In the genomic region with DNA sequence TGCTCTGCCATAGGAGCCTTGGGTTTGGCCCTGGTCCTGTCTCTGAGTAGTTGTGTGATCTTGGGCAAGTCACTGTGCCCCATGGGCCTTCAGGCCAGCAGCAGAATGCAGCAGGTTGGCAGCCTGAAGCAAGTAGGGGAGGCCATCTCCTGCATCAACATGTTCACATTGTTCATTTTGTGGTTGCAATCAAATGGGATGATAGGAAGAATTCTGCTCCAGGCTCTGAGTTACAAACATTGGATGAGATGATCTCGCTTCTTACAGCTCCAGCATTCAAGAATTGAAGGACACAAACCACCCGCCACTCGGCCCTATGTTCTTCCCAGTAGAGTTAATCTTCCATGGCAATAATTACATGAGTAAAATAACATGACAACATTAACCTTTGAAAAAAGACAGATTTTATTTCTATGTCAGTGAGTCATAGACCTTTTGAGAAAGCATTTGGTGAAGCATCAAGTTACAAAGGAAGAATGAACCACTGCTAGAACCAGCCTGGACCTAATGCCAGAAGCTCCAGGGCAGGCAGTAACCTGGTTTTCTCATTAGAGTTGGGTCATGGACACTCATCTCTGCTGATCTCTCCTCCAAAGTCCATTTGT, we compare ENCODE assay signal across 14 cellular contexts.
DNase-seq lines count a peak whose midpoint lies in the region; ATAC-seq and TF ChIP-seq lines count a peak whose summit lies in the region.
"Had no signal": no experiment of that assay in that cellular context is flagged by ENCODE, and none has a peak within 500 bp of the region (broad histone marks: within the 10 kb centered on the region; RNA-seq: fewer than 3 reads in every experiment).

No MANE protein-coding gene starts in this region.

- DNase-seq in AG08395 (ENCODE audit: low spot score) (peak; percentile 43), HFFc6 (peak; percentile 20), astrocyte of the cerebellum (ENCODE audit: low read depth) (peak; percentile 45), foreskin fibroblast (peak; percentile 42 to 49), DMS114 treated with DMSO at 0.1 percent for 48 hours (lab: John Stamatoyannopoulos, UW; ENCODE audit: unreplicated experiment) (no peak), NCI-H82 treated with DMSO at 0.1 percent for 48 hours (lab: John Stamatoyannopoulos, UW; ENCODE audit: unreplicated experiment) (no peak)
- DNase-seq in natural killer cell treated with Interleukin-12 subunit alpha and Interleukin-12 subunit beta and Interleukin-15 and Interleukin-18, amount 100 ng/mL, for 72 hours (ENCODE audit: low spot score) = no peak
- DNase-seq: cortex of kidney; left ventricle myocardium inferior; NCI-H526; stimulated activated naive CD4-positive, alpha-beta T cell treated with Interleukin-2 at 50 U/mL for 16 hours; T-cell had no signal

- no peak overlapping the region; the same call in 1 of the 2 replicates for H3K27ac Mint-ChIP-seq in HFFc6
- H3K27ac Mint-ChIP-seq in natural killer cell treated with Interleukin-12 subunit alpha and Interleukin-12 subunit beta and Interleukin-15 and Interleukin-18, amount 100 ng/mL, for 72 hours = no peak overlapping the region
- H3K27ac Mint-ChIP-seq: progenitor cell of endocrine pancreas, T-cell had no signal

- peaks cover 11% of the 10 kb centered on the region for H3K9me3 Mint-ChIP-seq in HFFc6
- H3K9me3 Mint-ChIP-seq in natural killer cell treated with Interleukin-12 subunit alpha and Interleukin-12 subunit beta and Interleukin-15 and Interleukin-18, amount 100 ng/mL, for 72 hours = no peaks in the 10 kb centered on the region
- H3K9me3 Mint-ChIP-seq: T-cell had no signal

- H3K4me1 Mint-ChIP-seq in HFFc6 (ENCODE audit: low read depth) = peaks cover 16% of the 10 kb centered on the region; the same call in 1 of the 2 replicates
- H3K4me1 Mint-ChIP-seq in natural killer cell treated with Interleukin-12 subunit alpha and Interleukin-12 subunit beta and Interleukin-15 and Interleukin-18, amount 100 ng/mL, for 72 hours (ENCODE audit: low read depth in 2 of 2) = peaks cover 0 to 4% of the 10 kb centered on the region in 2 donors
- H3K4me1 Mint-ChIP-seq: T-cell had no signal

- in situ Hi-C loops in astrocyte of the cerebellum (cut with HindIII; ENCODE audit: low sequenced_read_pairs) = no loop called here

- H3K36me3 Mint-ChIP-seq in HFFc6 (ENCODE audit: low read depth) = no peaks in the 10 kb centered on the region
- no peaks in the 10 kb centered on the region for H3K36me3 Mint-ChIP-seq in natural killer cell treated with Interleukin-12 subunit alpha and Interleukin-12 subunit beta and Interleukin-15 and Interleukin-18, amount 100 ng/mL, for 72 hours
- H3K36me3 Mint-ChIP-seq: T-cell had no signal

- H3K27me3 Mint-ChIP-seq in HFFc6 (ENCODE audit: insufficient read depth) = peaks cover 3% of the 10 kb centered on the region
- H3K27me3 Mint-ChIP-seq in natural killer cell treated with Interleukin-12 subunit alpha and Interleukin-12 subunit beta and Interleukin-15 and Interleukin-18, amount 100 ng/mL, for 72 hours = peaks cover 6 to 28% of the 10 kb centered on the region in 2 donors

- no peak for TF ChIP-seq CTCF in HFFc6 (IDR thresholded peaks at IDR 0.05)
- no peak for TF ChIP-seq CTCF in astrocyte of the cerebellum (IDR thresholded peaks at IDR 0.05; ENCODE audit: low read depth, low read length, missing control alignments)
- TF ChIP-seq CTCF in foreskin fibroblast (IDR thresholded peaks at IDR 0.05; ENCODE audit: low read depth, low read length) = no peak

- no peak for ATAC-seq in HG02938 (IDR thresholded peaks at IDR 0.05; ENCODE audit: unreplicated experiment)
- ATAC-seq in natural killer cell treated with Interleukin-12 subunit alpha and Interleukin-12 subunit beta and Interleukin-15 and Interleukin-18, amount 100 ng/mL, for 72 hours = no peak
- ATAC-seq: T-cell had no signal

- H3K4me3 ChIP-seq in astrocyte of the cerebellum (ENCODE audit: low read depth, low read length) (no peak overlapping the region), foreskin fibroblast (ENCODE audit: low read depth in 1 of 2, low read length in 2 of 2) (no peak overlapping the region)
- H3K4me3 ChIP-seq: left ventricle myocardium inferior had no signal

- no peak overlapping the region for H3K4me3 Mint-ChIP-seq in HFFc6
- no peak overlapping the region for H3K4me3 Mint-ChIP-seq in natural killer cell treated with Interleukin-12 subunit alpha and Interleukin-12 subunit beta and Interleukin-15 and Interleukin-18, amount 100 ng/mL, for 72 hours
- H3K4me3 Mint-ChIP-seq: T-cell had no signal

Comparison
In these comparisons a context has a peak if more than half of its experiments do, and no peak if none do; other contexts are left out.
1. DNase-seq: peak in AG08395 (single experiment), HFFc6 (single experiment), astrocyte of the cerebellum (single experiment) and foreskin fibroblast (2 of 2); none in DMS114 treated with DMSO at 0.1 percent for 48 hours (single experiment), NCI-H82 treated with DMSO at 0.1 percent for 48 hours (single experiment) and natural killer cell treated with Interleukin-12 subunit alpha and Interleukin-12 subunit beta and Interleukin-15 and Interleukin-18, amount 100 ng/mL, for 72 hours (single experiment).